ENCODE assay signal across 11 cellular contexts in genomic region chr17:46106966-46107644, GRCh38.
DNase-seq lines count a peak whose midpoint lies in the region; ATAC-seq, FAIRE-seq and TF ChIP-seq lines count a peak whose summit lies in the region.
"Had no signal": no experiment of that assay in that cellular context is flagged by ENCODE, and none has a peak within 500 bp of the region (broad histone marks: within the 10 kb centered on the region; RNA-seq: fewer than 3 reads in every experiment).

No MANE protein-coding gene starts in this region.

- no peak overlapping the region for H2AK9ac ChIP-seq in IMR-90 (replicated peaks; ENCODE audit: low read depth, low read length, poor library complexity)

- H3K27me3 ChIP-seq in IMR-90 (ENCODE audit: control insufficient read depth, insufficient read depth, low read length) (no peaks in the 10 kb centered on the region), endothelial cell of umbilical vein (ENCODE audit: control insufficient read depth in 2 of 2, insufficient read depth in 2 of 2, low read length in 2 of 2) (no peaks in the 10 kb centered on the region), brain microvascular endothelial cell (replicated peaks) (no peaks in the 10 kb centered on the region)

- no peak overlapping the region for H4K8ac ChIP-seq in IMR-90 (ENCODE audit: low read depth in 2 of 2, low read length in 2 of 2)

- BruUV-seq in IMR-90 (replicated peaks; lab: Mats Ljungman, UMichigan) (no TSS peak), endothelial cell of umbilical vein (replicated peaks; lab: Mats Ljungman, UMichigan) (no TSS peak)

- no peak overlapping the region for H2BK120ac ChIP-seq in IMR-90 (ENCODE audit: low read depth, low read length)

- H4K20me1 ChIP-seq in IMR-90 (ENCODE audit: insufficient read depth, low read length) (peaks cover 95% of the 10 kb centered on the region), endothelial cell of umbilical vein (replicated peaks; ENCODE audit: control insufficient read depth, extremely low read depth, insufficient read depth, low read length) (peaks cover 42% of the 10 kb centered on the region)

- H3K4me3 ChIP-seq in IMR-90 (ENCODE audit: insufficient read depth, low read depth, low read length) (no peak overlapping the region), endothelial cell of umbilical vein (replicated peaks in 1 of 3; ENCODE audit: insufficient read depth in 1 of 3, low read depth in 1 of 3, low read length in 3 of 3) (no peak overlapping the region), brain microvascular endothelial cell (ENCODE audit: low read depth, low read length) (no peak overlapping the region)

- H3K4me1 ChIP-seq in IMR-90 (ENCODE audit: control insufficient read depth, insufficient read depth, low read length) (peaks cover 2% of the 10 kb centered on the region; the same call in 1 of the 2 replicates), endothelial cell of umbilical vein (ENCODE audit: control insufficient read depth, extremely low read depth, insufficient read depth, low read length) (peaks cover 47% of the 10 kb centered on the region)

- CTCF ChIA-PET in IMR-90 (lab: Yijun Ruan, JAX): no interaction called here
- CTCF ChIA-PET in endothelial cell of umbilical vein (lab: Charles Lee): no interaction called here

- dilution Hi-C loops in IMR-90 (cut with HindIII; ENCODE audit: low sequenced_read_pairs, unreplicated experiment) (no loop called here), endothelial cell of umbilical vein (cut with MboI; ENCODE audit: extremely low pct_ligation_motif_present, low sequenced_read_pairs) (no loop called here)

- peak; percentile 65 for FAIRE-seq in endothelial cell of umbilical vein (lab: Jason Lieb, UNC)

- TF ChIP-seq POLR2A in IMR-90 (IDR thresholded peaks at IDR 0.05; ENCODE audit: low read depth, low read length) (no peak), endothelial cell of umbilical vein (IDR thresholded peaks at IDR 0.05; ENCODE audit: low read depth, low read length) (no peak)

- H3K79me1 ChIP-seq in IMR-90 (ENCODE audit: low read depth in 1 of 2, low read length in 2 of 2): peaks cover 17 to 82% of the 10 kb centered on the region in 2 experiments

- in situ Hi-C loops in IMR-90 (cut with MboI; ENCODE audit: low sequenced_read_pairs): no loop called here
- in situ Hi-C loops in brain microvascular endothelial cell (cut with HindIII; ENCODE audit: low pct_ligation_motif_present, low sequenced_read_pairs): no loop called here

- no peaks in the 10 kb centered on the region for H3K27me3 Mint-ChIP-seq in nephron (ENCODE audit: low read depth)

- H2AK5ac ChIP-seq in IMR-90 (ENCODE audit: low read depth, low read length): no peak overlapping the region

- POLR2A ChIA-PET in IMR-90 (lab: Charles Lee; ENCODE audit: unreplicated experiment) (no interaction called here), endothelial cell of umbilical vein (lab: Charles Lee) (no interaction called here)

- ATAC-seq in IMR-90 (ENCODE audit: low read depth) (peak; percentile 57), GM19397 (IDR thresholded peaks at IDR 0.05; ENCODE audit: unreplicated experiment) (no peak)
- ATAC-seq: sciatic nerve had no signal

- H3K36me3 ChIP-seq in IMR-90 (ENCODE audit: control insufficient read depth, insufficient read depth, low read length) (no peaks in the 10 kb centered on the region), endothelial cell of umbilical vein (ENCODE audit: control insufficient read depth in 2 of 2, extremely low read depth in 1 of 2, insufficient read depth in 2 of 2, low read length in 2 of 2) (peaks cover 0 to 2% of the 10 kb centered on the region in 2 experiments), brain microvascular endothelial cell (replicated peaks) (no peaks in the 10 kb centered on the region)

- H3K9me1 ChIP-seq in IMR-90 (ENCODE audit: insufficient read depth, low read length) (peaks cover 20% of the 10 kb centered on the region), endothelial cell of umbilical vein (replicated peaks; ENCODE audit: control insufficient read depth, extremely low read depth, insufficient read depth, low read length) (peaks cover 3% of the 10 kb centered on the region)

- peak overlapping the region in 2 of 3 experiments; percentile 25 to 41 for H3K27ac Mint-ChIP-seq in nephron

- TF ChIP-seq RAD21 in IMR-90 (IDR thresholded peaks at IDR 0.05; ENCODE audit: low read length): no peak

- H2BK20ac ChIP-seq in IMR-90 (ENCODE audit: low read depth, low read length): no peak overlapping the region

- H3K9me3 Mint-ChIP-seq in nephron: no peaks in the 10 kb centered on the region

- no peak overlapping the region for H3K27ac ChIP-seq in IMR-90 (ENCODE audit: insufficient read depth, low read length)
- H3K27ac ChIP-seq in endothelial cell of umbilical vein (ENCODE audit: insufficient read depth, low read depth, low read length): no peak overlapping the region
- H3K27ac ChIP-seq in brain microvascular endothelial cell: no peak overlapping the region

- no peak overlapping the region; the same call in 1 of the 2 replicates for H3K14ac ChIP-seq in IMR-90 (replicated peaks; ENCODE audit: low read depth, low read length)

- H2BK15ac ChIP-seq in IMR-90 (ENCODE audit: low read depth, low read length): no peak overlapping the region

- H4K5ac ChIP-seq in IMR-90 (ENCODE audit: low read depth, low read length): no peak overlapping the region

- H3K4me1 Mint-ChIP-seq in nephron: peaks cover 44% of the 10 kb centered on the region

- H3K4me2 ChIP-seq in IMR-90 (ENCODE audit: low read depth, low read length) (no peak overlapping the region), endothelial cell of umbilical vein (ENCODE audit: insufficient read depth, low read length) (peak overlapping the region; percentile 41)

- TF ChIP-seq CTCF in IMR-90 (conservative IDR thresholded peaks at IDR 0.05; ENCODE audit: low read depth, low read length): no peak
- TF ChIP-seq CTCF in endothelial cell of umbilical vein (IDR thresholded peaks at IDR 0.05; ENCODE audit: extremely low read depth in 1 of 2, insufficient read depth in 1 of 2, low read depth in 1 of 2, low read length in 2 of 2): no peak
- no peak for TF ChIP-seq CTCF in nephron (IDR thresholded peaks at IDR 0.05; ENCODE audit: unreplicated experiment in 3 of 3)
- TF ChIP-seq CTCF in brain microvascular endothelial cell (IDR thresholded peaks at IDR 0.05; ENCODE audit: low read depth, low read length, missing control alignments): no peak

- peak; percentile 68 for DNase-seq in COLO829 (ENCODE audit: low spot score)
- no peak for DNase-seq in IMR-90
- no peak for DNase-seq in endothelial cell of umbilical vein (ENCODE audit: low read depth, low spot score)
- no peak for DNase-seq in brain microvascular endothelial cell
- DNase-seq in NCI-H2196 treated with DMSO at 0.1 percent for 48 hours (lab: John Stamatoyannopoulos, UW; ENCODE audit: unreplicated experiment): no peak
- no peak for DNase-seq in retina
- DNase-seq: anterior cingulate cortex, substantia nigra had no signal

- no peak overlapping the region for H3K23ac ChIP-seq in IMR-90 (ENCODE audit: low read depth, low read length)

- H3K79me2 ChIP-seq in endothelial cell of umbilical vein (ENCODE audit: control insufficient read depth, insufficient read depth, low read length): peaks cover 98% of the 10 kb centered on the region

- whole genome bisulfite sequencing in IMR-90 (ENCODE audit: extremely low coverage in 2 of 2, insufficient read length in 1 of 2), 2 experiments: 70% methylated on average over 2 of the region's 4 CpGs; no CpG with 5 or more reads in 1 of the 2 experiments

- no peak overlapping the region for H3K18ac ChIP-seq in IMR-90 (ENCODE audit: low read depth, low read length)

- no peaks in the 10 kb centered on the region for H3K9me3 ChIP-seq in IMR-90 (ENCODE audit: control insufficient read depth, insufficient read depth, low read length)
- no peaks in the 10 kb centered on the region for H3K9me3 ChIP-seq in endothelial cell of umbilical vein (replicated peaks; ENCODE audit: control insufficient read depth, insufficient read depth, low read length)

- intact Hi-C loops in IMR-90 (cut with micrococcal nuclease) (no loop called here), endothelial cell of umbilical vein (cut with micrococcal nuclease) (loop anchor here (5.0 kb wide), 2 partner anchors 50 to 85 kb away; partner anchors contain the start of gene KANSL1)

- H3K4me3 Mint-ChIP-seq in nephron: no peak overlapping the region

- no peak overlapping the region for H2AFZ ChIP-seq in IMR-90 (replicated peaks; ENCODE audit: low read length, poor library complexity)
- H2AFZ ChIP-seq in endothelial cell of umbilical vein (ENCODE audit: low read depth, low read length): no peak overlapping the region

- H3K36me3 Mint-ChIP-seq in nephron (ENCODE audit: low read depth): no peaks in the 10 kb centered on the region

- H3K4ac ChIP-seq in IMR-90 (ENCODE audit: low read depth, low read length): no peak overlapping the region

- H4K91ac ChIP-seq in IMR-90 (ENCODE audit: insufficient read depth, low read depth, low read length): no peak overlapping the region

- H3K56ac ChIP-seq in IMR-90 (ENCODE audit: extremely low read depth, insufficient read depth, low read length): no peak overlapping the region

- no peak overlapping the region for H3K9ac ChIP-seq in IMR-90 (ENCODE audit: low read depth, low read length)
- H3K9ac ChIP-seq in endothelial cell of umbilical vein (replicated peaks; ENCODE audit: extremely low read depth, insufficient read depth, low read length): no peak overlapping the region

- H2BK5ac ChIP-seq in IMR-90 (ENCODE audit: low read depth, low read length, poor library complexity, severe bottlenecking): peak overlapping the region; percentile 15

TF ChIP-seq in IMR-90, 13 proteins besides CTCF, POLR2A, EP300 and RAD21 (continues in another document):
- TF ChIP-seq MAFK (IDR thresholded peaks at IDR 0.05; ENCODE audit: low read depth, low read length): no peak

TF ChIP-seq in endothelial cell of umbilical vein, 7 proteins besides CTCF, POLR2A, EP300 and RAD21:
- TF ChIP-seq MYC (IDR thresholded peaks at IDR 0.05; ENCODE audit: low read depth, low read length) (no peak), POLR2AphosphoS5 (IDR thresholded peaks at IDR 0.05; ENCODE audit: insufficient read depth, low read depth, low read length) (no peak)
